1 cellular context compared by ENCODE assay signal in the genomic region with DNA sequence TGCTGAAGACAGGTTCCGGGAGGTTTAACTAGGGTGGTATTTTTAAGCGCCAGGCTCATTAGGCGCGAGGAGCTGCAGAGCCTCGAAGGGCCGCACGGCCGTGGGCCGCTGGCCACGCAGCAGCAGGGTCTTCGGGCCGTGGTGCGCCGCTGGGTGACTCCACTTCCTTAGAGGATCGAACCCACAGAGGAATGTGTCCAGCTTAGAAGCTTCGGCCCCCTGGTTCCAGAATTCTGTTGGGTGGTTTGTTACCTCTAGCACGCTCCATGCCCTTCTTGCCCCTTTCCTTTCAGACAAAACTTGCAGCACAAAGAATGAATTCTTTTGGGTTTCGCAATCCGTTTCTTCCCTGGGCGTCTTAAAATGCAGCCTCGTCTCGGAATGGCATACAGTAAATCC.
TF ChIP-seq lines count a peak whose summit lies in the region.

No MANE protein-coding gene starts in this region.

TF ChIP-seq in K562, 482 proteins besides CTCF, POLR2A, EP300 and RAD21 (continued from another document and continues in another):
- TF ChIP-seq, protein P1, sequence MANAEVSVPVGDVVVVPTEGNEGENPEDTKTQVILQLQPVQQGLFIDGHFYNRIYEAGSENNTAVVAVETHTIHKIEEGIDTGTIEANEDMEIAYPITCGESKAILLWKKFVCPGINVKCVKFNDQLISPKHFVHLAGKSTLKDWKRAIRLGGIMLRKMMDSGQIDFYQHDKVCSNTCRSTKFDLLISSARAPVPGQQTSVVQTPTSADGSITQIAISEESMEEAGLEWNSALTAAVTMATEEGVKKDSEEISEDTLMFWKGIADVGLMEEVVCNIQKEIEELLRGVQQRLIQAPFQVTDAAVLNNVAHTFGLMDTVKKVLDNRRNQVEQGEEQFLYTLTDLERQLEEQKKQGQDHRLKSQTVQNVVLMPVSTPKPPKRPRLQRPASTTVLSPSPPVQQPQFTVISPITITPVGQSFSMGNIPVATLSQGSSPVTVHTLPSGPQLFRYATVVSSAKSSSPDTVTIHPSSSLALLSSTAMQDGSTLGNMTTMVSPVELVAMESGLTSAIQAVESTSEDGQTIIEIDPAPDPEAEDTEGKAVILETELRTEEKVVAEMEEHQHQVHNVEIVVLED (CRISPR knock-in tag; IDR thresholded peaks at IDR 0.05): no peak
- TF ChIP-seq ZKSCAN3 (CRISPR knock-in tag; IDR thresholded peaks at IDR 0.05) (no peak), ZNF282 (CRISPR knock-in tag; IDR thresholded peaks at IDR 0.05) (no peak), KLF16 (IDR thresholded peaks at IDR 0.05) (no peak), ZNF695 (CRISPR knock-in tag; IDR thresholded peaks at IDR 0.05) (no peak), NEUROD1 (IDR thresholded peaks at IDR 0.05; ENCODE audit: borderline replicate concordance, low read depth, low read length, partially characterized antibody) (no peak), ZNF133 (CRISPR knock-in tag; IDR thresholded peaks at IDR 0.05) (no peak), ZNF239 (CRISPR knock-in tag; IDR thresholded peaks at IDR 0.05) (no peak), ILF3 (IDR thresholded peaks at IDR 0.05; ENCODE audit: borderline replicate concordance) (no peak), ZNF507 (tag; conservative IDR thresholded peaks at IDR 0.05) (no peak), ESRRA (IDR thresholded peaks at IDR 0.05; ENCODE audit: borderline replicate concordance, low read depth) (no peak), MIER1 (IDR thresholded peaks at IDR 0.05; ENCODE audit: low read depth) (no peak), ZKSCAN8 (CRISPR knock-in tag; IDR thresholded peaks at IDR 0.05) (no peak), CBX8 (IDR thresholded peaks at IDR 0.05; ENCODE audit: borderline replicate concordance, extremely low read depth, low read depth, low read length, poor library complexity, severe bottlenecking) (no peak), ZNF253 (CRISPR knock-in tag; conservative IDR thresholded peaks at IDR 0.05) (no peak), ELF2 (CRISPR knock-in tag; IDR thresholded peaks at IDR 0.05) (no peak), SAFB (IDR thresholded peaks at IDR 0.05; ENCODE audit: borderline replicate concordance, low read depth, low read length) (0 out of 2 replicates have a peak, but pooled peaks have one; percentile 33), RAD51 (IDR thresholded peaks at IDR 0.05; ENCODE audit: borderline replicate concordance, low read depth) (no peak), CBFA2T3 (IDR thresholded peaks at IDR 0.05) (no peak), BDP1 (IDR thresholded peaks at IDR 0.05; ENCODE audit: insufficient read depth, insufficient read length) (no peak), NCOA6 (IDR thresholded peaks at IDR 0.05) (no peak), MYNN (IDR thresholded peaks at IDR 0.05) (no peak), MYNN (CRISPR knock-in tag; IDR thresholded peaks at IDR 0.05) (no peak), NRF1 (conservative IDR thresholded peaks at IDR 0.05 in 1 of 2, IDR thresholded peaks at IDR 0.05 in 1 of 2) (no peak), ZFX (CRISPR knock-in tag; IDR thresholded peaks at IDR 0.05) (peak; percentile 39), IRF2 (CRISPR knock-in tag; IDR thresholded peaks at IDR 0.05) (no peak), HDAC6 (IDR thresholded peaks at IDR 0.05; ENCODE audit: low read depth, low read length) (no peak), RBM17 (IDR thresholded peaks at IDR 0.05; ENCODE audit: borderline replicate concordance, low read depth, low read length) (no peak), GABPA (tag; conservative IDR thresholded peaks at IDR 0.05; ENCODE audit: low read depth) (no peak), GATAD2B (IDR thresholded peaks at IDR 0.05; ENCODE audit: borderline replicate concordance) (no peak), TCFL5 (CRISPR knock-in tag; conservative IDR thresholded peaks at IDR 0.05) (no peak), CXXC5 (CRISPR knock-in tag; IDR thresholded peaks at IDR 0.05) (no peak; the same call in 1 of the 2 replicates)
- TF ChIP-seq, protein P2, sequence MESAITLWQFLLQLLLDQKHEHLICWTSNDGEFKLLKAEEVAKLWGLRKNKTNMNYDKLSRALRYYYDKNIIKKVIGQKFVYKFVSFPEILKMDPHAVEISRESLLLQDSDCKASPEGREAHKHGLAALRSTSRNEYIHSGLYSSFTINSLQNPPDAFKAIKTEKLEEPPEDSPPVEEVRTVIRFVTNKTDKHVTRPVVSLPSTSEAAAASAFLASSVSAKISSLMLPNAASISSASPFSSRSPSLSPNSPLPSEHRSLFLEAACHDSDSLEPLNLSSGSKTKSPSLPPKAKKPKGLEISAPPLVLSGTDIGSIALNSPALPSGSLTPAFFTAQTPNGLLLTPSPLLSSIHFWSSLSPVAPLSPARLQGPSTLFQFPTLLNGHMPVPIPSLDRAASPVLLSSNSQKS (CRISPR knock-in tag; IDR thresholded peaks at IDR 0.05): no peak
- TF ChIP-seq, protein P3, sequence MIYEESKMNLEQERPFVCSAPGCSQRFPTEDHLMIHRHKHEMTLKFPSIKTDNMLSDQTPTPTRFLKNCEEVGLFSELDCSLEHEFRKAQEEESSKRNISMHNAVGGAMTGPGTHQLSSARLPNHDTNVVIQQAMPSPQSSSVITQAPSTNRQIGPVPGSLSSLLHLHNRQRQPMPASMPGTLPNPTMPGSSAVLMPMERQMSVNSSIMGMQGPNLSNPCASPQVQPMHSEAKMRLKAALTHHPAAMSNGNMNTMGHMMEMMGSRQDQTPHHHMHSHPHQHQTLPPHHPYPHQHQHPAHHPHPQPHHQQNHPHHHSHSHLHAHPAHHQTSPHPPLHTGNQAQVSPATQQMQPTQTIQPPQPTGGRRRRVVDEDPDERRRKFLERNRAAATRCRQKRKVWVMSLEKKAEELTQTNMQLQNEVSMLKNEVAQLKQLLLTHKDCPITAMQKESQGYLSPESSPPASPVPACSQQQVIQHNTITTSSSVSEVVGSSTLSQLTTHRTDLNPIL (CRISPR knock-in tag; IDR thresholded peaks at IDR 0.05): no peak
- TF ChIP-seq, protein P4, sequence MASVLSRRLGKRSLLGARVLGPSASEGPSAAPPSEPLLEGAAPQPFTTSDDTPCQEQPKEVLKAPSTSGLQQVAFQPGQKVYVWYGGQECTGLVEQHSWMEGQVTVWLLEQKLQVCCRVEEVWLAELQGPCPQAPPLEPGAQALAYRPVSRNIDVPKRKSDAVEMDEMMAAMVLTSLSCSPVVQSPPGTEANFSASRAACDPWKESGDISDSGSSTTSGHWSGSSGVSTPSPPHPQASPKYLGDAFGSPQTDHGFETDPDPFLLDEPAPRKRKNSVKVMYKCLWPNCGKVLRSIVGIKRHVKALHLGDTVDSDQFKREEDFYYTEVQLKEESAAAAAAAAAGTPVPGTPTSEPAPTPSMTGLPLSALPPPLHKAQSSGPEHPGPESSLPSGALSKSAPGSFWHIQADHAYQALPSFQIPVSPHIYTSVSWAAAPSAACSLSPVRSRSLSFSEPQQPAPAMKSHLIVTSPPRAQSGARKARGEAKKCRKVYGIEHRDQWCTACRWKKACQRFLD (CRISPR knock-in tag; IDR thresholded peaks at IDR 0.05): no peak
- TF ChIP-seq, protein P5, sequence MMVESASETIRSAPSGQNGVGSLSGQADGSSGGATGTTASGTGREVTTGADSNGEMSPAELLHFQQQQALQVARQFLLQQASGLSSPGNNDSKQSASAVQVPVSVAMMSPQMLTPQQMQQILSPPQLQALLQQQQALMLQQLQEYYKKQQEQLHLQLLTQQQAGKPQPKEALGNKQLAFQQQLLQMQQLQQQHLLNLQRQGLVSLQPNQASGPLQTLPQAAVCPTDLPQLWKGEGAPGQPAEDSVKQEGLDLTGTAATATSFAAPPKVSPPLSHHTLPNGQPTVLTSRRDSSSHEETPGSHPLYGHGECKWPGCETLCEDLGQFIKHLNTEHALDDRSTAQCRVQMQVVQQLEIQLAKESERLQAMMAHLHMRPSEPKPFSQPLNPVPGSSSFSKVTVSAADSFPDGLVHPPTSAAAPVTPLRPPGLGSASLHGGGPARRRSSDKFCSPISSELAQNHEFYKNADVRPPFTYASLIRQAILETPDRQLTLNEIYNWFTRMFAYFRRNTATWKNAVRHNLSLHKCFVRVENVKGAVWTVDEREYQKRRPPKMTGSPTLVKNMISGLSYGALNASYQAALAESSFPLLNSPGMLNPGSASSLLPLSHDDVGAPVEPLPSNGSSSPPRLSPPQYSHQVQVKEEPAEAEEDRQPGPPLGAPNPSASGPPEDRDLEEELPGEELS (CRISPR knock-in tag; IDR thresholded peaks at IDR 0.05; ENCODE audit: borderline replicate concordance): no peak
- TF ChIP-seq, protein P6, sequence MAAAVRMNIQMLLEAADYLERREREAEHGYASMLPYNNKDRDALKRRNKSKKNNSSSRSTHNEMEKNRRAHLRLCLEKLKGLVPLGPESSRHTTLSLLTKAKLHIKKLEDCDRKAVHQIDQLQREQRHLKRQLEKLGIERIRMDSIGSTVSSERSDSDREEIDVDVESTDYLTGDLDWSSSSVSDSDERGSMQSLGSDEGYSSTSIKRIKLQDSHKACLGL (CRISPR knock-in tag; IDR thresholded peaks at IDR 0.05; ENCODE audit: borderline replicate concordance, poor library complexity, severe bottlenecking): no peak
- TF ChIP-seq, protein P7, sequence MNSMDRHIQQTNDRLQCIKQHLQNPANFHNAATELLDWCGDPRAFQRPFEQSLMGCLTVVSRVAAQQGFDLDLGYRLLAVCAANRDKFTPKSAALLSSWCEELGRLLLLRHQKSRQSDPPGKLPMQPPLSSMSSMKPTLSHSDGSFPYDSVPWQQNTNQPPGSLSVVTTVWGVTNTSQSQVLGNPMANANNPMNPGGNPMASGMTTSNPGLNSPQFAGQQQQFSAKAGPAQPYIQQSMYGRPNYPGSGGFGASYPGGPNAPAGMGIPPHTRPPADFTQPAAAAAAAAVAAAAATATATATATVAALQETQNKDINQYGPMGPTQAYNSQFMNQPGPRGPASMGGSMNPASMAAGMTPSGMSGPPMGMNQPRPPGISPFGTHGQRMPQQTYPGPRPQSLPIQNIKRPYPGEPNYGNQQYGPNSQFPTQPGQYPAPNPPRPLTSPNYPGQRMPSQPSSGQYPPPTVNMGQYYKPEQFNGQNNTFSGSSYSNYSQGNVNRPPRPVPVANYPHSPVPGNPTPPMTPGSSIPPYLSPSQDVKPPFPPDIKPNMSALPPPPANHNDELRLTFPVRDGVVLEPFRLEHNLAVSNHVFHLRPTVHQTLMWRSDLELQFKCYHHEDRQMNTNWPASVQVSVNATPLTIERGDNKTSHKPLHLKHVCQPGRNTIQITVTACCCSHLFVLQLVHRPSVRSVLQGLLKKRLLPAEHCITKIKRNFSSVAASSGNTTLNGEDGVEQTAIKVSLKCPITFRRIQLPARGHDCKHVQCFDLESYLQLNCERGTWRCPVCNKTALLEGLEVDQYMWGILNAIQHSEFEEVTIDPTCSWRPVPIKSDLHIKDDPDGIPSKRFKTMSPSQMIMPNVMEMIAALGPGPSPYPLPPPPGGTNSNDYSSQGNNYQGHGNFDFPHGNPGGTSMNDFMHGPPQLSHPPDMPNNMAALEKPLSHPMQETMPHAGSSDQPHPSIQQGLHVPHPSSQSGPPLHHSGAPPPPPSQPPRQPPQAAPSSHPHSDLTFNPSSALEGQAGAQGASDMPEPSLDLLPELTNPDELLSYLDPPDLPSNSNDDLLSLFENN (IDR thresholded peaks at IDR 0.05; ENCODE audit: low read depth in 2 of 2, low read length in 2 of 2): no peak
- TF ChIP-seq, protein P8, sequence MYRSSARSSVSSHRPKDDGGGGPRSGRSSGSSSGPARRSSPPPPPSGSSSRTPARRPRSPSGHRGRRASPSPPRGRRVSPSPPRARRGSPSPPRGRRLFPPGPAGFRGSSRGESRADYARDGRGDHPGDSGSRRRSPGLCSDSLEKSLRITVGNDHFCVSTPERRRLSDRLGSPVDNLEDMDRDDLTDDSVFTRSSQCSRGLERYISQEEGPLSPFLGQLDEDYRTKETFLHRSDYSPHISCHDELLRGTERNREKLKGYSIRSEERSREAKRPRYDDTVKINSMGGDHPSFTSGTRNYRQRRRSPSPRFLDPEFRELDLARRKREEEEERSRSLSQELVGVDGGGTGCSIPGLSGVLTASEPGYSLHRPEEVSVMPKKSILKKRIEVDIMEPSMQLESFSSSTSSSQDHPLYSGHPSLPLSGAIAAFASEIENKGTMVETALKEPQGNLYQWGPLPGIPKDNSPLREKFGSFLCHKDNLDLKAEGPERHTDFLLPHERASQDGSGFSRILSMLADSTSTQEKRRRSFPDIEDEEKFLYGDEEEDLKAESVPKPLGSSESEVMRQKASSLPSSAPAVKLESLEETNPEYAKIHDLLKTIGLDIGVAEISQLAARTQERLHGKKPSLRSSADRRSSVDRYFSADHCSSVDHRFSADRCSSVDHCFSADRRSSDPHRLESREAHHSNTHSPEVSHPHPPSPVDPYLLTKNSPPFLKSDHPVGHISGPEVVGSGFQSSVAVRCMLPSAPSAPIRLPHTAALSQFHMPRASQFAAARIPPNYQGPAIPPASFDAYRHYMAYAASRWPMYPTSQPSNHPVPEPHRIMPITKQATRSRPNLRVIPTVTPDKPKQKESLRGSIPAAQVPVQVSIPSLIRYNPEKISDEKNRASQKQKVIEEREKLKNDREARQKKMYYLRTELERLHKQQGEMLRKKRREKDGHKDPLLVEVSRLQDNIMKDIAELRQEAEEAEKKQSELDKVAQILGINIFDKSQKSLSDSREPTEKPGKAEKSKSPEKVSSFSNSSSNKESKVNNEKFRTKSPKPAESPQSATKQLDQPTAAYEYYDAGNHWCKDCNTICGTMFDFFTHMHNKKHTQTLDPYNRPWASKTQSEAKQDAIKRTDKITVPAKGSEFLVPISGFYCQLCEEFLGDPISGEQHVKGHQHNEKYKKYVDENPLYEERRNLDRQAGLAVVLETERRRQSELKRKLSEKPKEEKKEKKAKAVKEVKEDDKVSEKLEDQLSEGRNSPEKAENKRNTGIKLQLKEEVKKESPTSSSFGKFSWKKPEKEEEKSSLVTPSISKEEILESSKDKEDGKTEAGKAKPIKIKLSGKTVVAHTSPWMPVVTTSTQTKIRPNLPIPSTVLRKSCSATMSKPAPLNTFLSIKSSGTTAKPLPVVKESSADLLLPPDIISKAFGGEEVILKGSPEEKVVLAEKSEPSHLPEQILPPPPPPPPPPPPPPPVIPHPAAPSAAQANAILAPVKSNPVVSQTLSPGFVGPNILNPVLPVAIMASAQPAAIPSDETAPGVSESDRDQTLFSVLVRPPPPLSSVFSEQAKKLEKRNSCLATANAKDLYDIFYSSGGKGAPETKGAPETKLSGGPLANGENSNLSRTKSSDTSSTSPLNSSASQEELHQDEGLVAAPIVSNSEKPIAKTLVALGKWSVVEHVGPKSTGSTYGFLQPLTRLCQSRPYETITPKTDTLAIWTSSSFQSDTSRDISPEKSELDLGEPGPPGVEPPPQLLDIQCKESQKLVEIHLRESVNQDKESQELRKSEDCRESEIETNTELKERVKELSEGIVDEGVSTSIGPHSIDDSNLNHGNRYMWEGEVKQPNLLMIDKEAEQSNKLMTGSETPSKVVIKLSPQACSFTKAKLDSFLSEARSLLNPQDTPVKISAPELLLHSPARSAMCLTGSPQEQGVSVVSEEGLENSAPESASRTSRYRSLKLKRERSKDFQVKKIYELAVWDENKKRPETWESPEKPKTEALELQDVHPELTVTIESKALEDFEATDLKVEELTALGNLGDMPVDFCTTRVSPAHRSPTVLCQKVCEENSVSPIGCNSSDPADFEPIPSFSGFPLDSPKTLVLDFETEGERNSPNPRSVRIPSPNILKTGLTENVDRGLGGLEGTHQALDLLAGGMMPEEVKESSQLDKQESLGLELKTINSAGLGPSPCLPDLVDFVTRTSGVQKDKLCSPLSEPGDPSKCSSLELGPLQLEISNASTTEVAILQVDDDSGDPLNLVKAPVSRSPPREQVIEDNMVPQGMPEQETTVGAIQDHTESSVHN (IDR thresholded peaks at IDR 0.05; ENCODE audit: borderline replicate concordance in 1 of 2, low read depth in 1 of 2): 0 out of 4 replicates have a peak, but pooled peaks of 1 of the 2 experiments have one; percentile 1
- TF ChIP-seq, protein P9, sequence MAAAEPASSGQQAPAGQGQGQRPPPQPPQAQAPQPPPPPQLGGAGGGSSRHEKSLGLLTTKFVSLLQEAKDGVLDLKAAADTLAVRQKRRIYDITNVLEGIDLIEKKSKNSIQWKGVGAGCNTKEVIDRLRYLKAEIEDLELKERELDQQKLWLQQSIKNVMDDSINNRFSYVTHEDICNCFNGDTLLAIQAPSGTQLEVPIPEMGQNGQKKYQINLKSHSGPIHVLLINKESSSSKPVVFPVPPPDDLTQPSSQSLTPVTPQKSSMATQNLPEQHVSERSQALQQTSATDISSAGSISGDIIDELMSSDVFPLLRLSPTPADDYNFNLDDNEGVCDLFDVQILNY (CRISPR knock-in tag; IDR thresholded peaks at IDR 0.05): no peak
